8 cellular contexts compared by ENCODE assay signal in genomic region chr18:57437782-57438668, GRCh38. TPM values are rescaled to one million over a fixed set of nuclear protein-coding genes. Genes with fewer than 3 reads are reported as not detected.
DNase-seq lines count a peak whose midpoint lies in the region; ATAC-seq and TF ChIP-seq lines count a peak whose summit lies in the region.

No MANE protein-coding gene starts in this region.

- no peak overlapping the region for H3K9ac ChIP-seq in parathyroid adenoma

- H3K4me1 ChIP-seq in parathyroid adenoma = peaks cover 12% of the 10 kb centered on the region

- H3K4me3 ChIP-seq in fibroblast of pulmonary artery (replicated peaks; ENCODE audit: low read depth, low read length) (peak overlapping the region; percentile 10), parathyroid adenoma (ENCODE audit: low read depth, low read length) (no peak overlapping the region)

- peaks cover 5% of the 10 kb centered on the region for H3K27me3 ChIP-seq in parathyroid adenoma (ENCODE audit: control insufficient read depth, insufficient read depth, low read length)

- POLR2A ChIA-PET in activated CD8-positive, alpha-beta T cell treated with anti-CD3 and anti-CD28 coated beads for 36 hours (lab: Charles Lee) = interaction anchor here (1.8 kb wide), 1 partner anchor 9 kb away, joined by 6 read pairs; no protein-coding TSS in a partner anchor

- H3K27ac Mint-ChIP-seq in HFFc6 = no peak overlapping the region
- H3K27ac Mint-ChIP-seq in activated CD8-positive, alpha-beta T cell treated with anti-CD3 and anti-CD28 coated beads for 36 hours = no peak overlapping the region

- peak overlapping the region; percentile 45 for H3K4me3 Mint-ChIP-seq in HFFc6
- peak overlapping the region; percentile 56 for H3K4me3 Mint-ChIP-seq in activated CD8-positive, alpha-beta T cell treated with anti-CD3 and anti-CD28 coated beads for 36 hours

- no peaks in the 10 kb centered on the region for H3K79me2 ChIP-seq in parathyroid adenoma

- H3K9me3 Mint-ChIP-seq in HFFc6 = no peaks in the 10 kb centered on the region
- no peaks in the 10 kb centered on the region for H3K9me3 Mint-ChIP-seq in activated CD8-positive, alpha-beta T cell treated with anti-CD3 and anti-CD28 coated beads for 36 hours

- H3K27me3 Mint-ChIP-seq in HFFc6 (ENCODE audit: insufficient read depth) = peaks cover 78% of the 10 kb centered on the region
- peaks cover 81% of the 10 kb centered on the region for H3K27me3 Mint-ChIP-seq in activated CD8-positive, alpha-beta T cell treated with anti-CD3 and anti-CD28 coated beads for 36 hours

- peak; percentile 74 for ATAC-seq in activated CD8-positive, alpha-beta T cell treated with anti-CD3 and anti-CD28 coated beads for 36 hours

- DNase-seq in DMS53 treated with DMSO at 0.1 percent for 48 hours (lab: John Stamatoyannopoulos, UW; ENCODE audit: unreplicated experiment) (peak; percentile 86), HFFc6 (peak; percentile 22), NCI-H2171 treated with DMSO at 0.1 percent for 48 hours (lab: John Stamatoyannopoulos, UW) (peak; percentile 92), fibroblast of pulmonary artery (ENCODE audit: low read depth) (peak; percentile 70), NAMALWA (ENCODE audit: low spot score) (no peak)
- DNase-seq in activated CD8-positive, alpha-beta T cell treated with anti-CD3 and anti-CD28 coated beads for 36 hours = peak; percentile 92
- no peak for DNase-seq in effector CD8-positive, alpha-beta T cell (lab: John Stamatoyannopoulos, UW)

- intact Hi-C loops in activated CD8-positive, alpha-beta T cell treated with anti-CD3 and anti-CD28 coated beads for 36 hours (cut with micrococcal nuclease) = loop anchor here (10.0 kb wide), 1 partner anchor 563 kb away; no protein-coding TSS in a partner anchor

- CTCF ChIA-PET in activated CD8-positive, alpha-beta T cell treated with anti-CD3 and anti-CD28 coated beads for 36 hours (lab: Charles Lee) = interaction anchor here (1.0 to 2.9 kb wide), 4 partner anchors 8 to 691 kb away, joined by 3 to 8 read pairs (median 4); no protein-coding TSS in a partner anchor

- no peak overlapping the region for H2AFZ ChIP-seq in parathyroid adenoma

- H3K4me2 ChIP-seq in parathyroid adenoma (ENCODE audit: low read length) = peak overlapping the region; percentile 49

- TF ChIP-seq CTCF in HFFc6 (IDR thresholded peaks at IDR 0.05) (peak; percentile 74), fibroblast of pulmonary artery (IDR thresholded peaks at IDR 0.05; ENCODE audit: low read length, missing control alignments) (peak; percentile 57), parathyroid adenoma (IDR thresholded peaks at IDR 0.05) (peak; percentile 55)
- TF ChIP-seq CTCF in activated CD8-positive, alpha-beta T cell treated with anti-CD3 and anti-CD28 coated beads for 36 hours (IDR thresholded peaks at IDR 0.05) = peak; percentile 62

- H3K9me3 ChIP-seq in parathyroid adenoma (ENCODE audit: control insufficient read depth, low read length) = no peaks in the 10 kb centered on the region

- peaks cover 46% of the 10 kb centered on the region for H3K4me1 Mint-ChIP-seq in HFFc6 (ENCODE audit: low read depth)
- H3K4me1 Mint-ChIP-seq in activated CD8-positive, alpha-beta T cell treated with anti-CD3 and anti-CD28 coated beads for 36 hours (ENCODE audit: low read depth) = peaks cover 49% of the 10 kb centered on the region

- H3K27ac ChIP-seq in parathyroid adenoma = no peak overlapping the region

- no peaks in the 10 kb centered on the region for H3K36me3 ChIP-seq in parathyroid adenoma (ENCODE audit: control insufficient read depth, insufficient read depth, low read length)

- peaks cover 6% of the 10 kb centered on the region; the same call in 1 of the 2 replicates for H3K36me3 Mint-ChIP-seq in HFFc6 (ENCODE audit: low read depth)
- peaks cover 4% of the 10 kb centered on the region for H3K36me3 Mint-ChIP-seq in activated CD8-positive, alpha-beta T cell treated with anti-CD3 and anti-CD28 coated beads for 36 hours (ENCODE audit: low read depth)

RNA-seq across cellular contexts. Expression of gene ONECUT2, which starts 2.9 kb away (rescaled TPM):
- total RNA-seq in HFFc6 (2021; fragmentation: NEBNext Ultra II Directional; extraction: Animal tissue kit (Norgen Biotek cat#: 25700)) = under 1 TPM; 0.10 to 0.40 (median 0.18) TPM
- not detected for total RNA-seq in activated CD8-positive, alpha-beta T cell treated with anti-CD3 and anti-CD28 coated beads for 36 hours

Comparison
In these comparisons a context has a peak if more than half of its experiments do, and no peak if none do; other contexts are left out.
1. DNase-seq: peak in DMS53 treated with DMSO at 0.1 percent for 48 hours (single experiment), HFFc6 (single experiment), NCI-H2171 treated with DMSO at 0.1 percent for 48 hours (single experiment), activated CD8-positive, alpha-beta T cell treated with anti-CD3 and anti-CD28 coated beads for 36 hours (single experiment) and fibroblast of pulmonary artery (single experiment); none in effector CD8-positive, alpha-beta T cell (single experiment) and NAMALWA (single experiment).
2. Peak in every context shown above with its lines, with median percentiles within 50 percentile points of each other: CTCF ChIP-seq.